ENCODE assay signal across 1 cellular context in the genomic region with DNA sequence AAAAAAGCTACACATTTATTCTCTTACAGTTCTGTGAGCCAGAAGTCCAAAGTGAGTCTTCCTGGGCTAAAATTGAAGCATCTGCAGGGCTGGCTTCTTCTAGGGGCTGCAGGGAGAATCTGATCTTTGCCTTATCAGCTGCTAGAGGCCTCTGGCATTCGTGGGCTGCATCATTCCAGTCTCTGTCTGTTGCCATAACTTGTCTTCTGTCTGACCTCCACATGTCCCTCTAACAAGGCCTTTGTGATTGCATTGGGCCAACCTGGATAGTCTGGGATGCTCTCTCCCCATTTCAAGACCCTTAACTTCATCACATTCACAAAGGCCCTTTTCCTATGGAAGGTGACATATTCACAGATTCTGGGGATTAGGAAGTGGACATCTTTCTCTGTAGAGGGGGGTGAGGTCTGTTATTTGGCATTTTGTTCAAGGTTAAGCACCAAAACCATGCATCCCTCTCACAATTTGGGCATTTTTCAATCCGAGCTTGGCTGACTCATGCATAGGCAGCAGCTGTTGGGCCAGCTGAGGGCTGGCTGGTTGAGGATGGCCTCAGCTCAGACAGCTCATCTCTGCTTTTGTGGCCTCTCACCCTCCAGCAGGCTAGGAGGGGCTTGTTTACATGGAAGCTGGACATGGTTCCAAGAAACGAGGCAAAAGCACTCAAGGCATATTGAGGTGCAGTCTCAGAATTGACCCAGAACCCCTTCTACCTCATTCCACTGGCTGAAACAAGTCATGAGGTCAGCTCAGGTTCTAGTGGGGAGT.
TF ChIP-seq lines count a peak whose summit lies in the region.

No MANE protein-coding gene starts in this region.

TF ChIP-seq in IMR-90, 13 proteins besides CTCF, POLR2A, EP300 and RAD21:
- TF ChIP-seq BHLHE40 (IDR thresholded peaks at IDR 0.05; ENCODE audit: low read depth, low read length) (no peak), SMC3 (IDR thresholded peaks at IDR 0.05; ENCODE audit: low read depth, low read length) (no peak), FOS (IDR thresholded peaks at IDR 0.05; ENCODE audit: low read depth, low read length) (peak; percentile 28; the same call in 1 of the 2 replicates)
- TF ChIP-seq, protein P1, sequence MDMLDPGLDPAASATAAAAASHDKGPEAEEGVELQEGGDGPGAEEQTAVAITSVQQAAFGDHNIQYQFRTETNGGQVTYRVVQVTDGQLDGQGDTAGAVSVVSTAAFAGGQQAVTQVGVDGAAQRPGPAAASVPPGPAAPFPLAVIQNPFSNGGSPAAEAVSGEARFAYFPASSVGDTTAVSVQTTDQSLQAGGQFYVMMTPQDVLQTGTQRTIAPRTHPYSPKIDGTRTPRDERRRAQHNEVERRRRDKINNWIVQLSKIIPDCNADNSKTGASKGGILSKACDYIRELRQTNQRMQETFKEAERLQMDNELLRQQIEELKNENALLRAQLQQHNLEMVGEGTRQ (IDR thresholded peaks at IDR 0.05; ENCODE audit: low read depth, low read length), result no peak
